ENCODE assay signal across 8 cellular contexts in the genomic region with DNA sequence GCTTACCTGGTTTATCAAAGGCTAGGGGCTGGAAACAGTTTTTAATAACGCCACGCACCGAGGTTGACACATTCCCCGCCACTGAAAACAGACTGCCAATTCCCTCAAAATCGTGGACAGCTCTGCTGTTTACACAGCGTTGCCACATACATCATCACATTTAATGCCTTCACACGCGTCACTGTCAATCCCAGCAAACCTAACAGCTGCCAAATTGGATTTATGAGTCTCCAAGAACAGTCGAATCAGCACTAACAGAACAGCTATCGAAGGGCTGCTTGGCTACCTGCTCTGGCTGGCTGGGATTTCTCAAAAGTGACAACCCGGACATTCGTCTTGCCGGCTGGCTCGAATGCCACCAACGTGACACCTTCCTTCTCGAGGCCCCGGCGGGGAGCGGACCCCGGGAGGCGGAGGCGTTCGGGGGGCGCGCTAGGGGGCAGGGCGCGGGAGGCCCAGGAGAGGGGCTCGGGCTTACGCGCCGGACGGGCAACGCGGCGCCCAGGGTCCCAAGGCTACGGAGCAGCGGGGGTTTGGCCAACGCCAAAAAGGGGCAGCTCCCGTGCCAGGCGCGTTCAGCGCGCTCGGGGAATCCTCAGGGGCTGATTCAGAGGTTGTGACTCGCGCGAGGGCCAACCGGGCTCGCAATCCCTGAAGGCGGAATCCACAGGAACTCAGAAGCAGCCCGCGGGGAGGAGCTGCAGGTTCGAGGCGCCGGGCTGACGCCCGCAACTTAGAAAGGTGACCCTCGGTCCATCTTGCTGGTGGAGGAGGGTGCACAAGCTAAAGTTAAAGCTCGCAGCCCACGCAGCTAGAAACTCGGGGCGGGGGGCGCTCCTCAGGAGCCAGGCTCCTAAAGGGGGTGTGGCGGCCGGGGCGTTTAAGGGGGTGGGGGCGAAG. TPM values are rescaled to one million over a fixed set of nuclear protein-coding genes. Genes with fewer than 3 reads are reported as not detected.
DNase-seq lines count a peak whose midpoint lies in the region; ATAC-seq and TF ChIP-seq lines count a peak whose summit lies in the region.

No MANE protein-coding gene starts in this region.

- peaks cover 8% of the 10 kb centered on the region for H3K27me3 ChIP-seq in CD4-positive, alpha-beta memory T cell (ENCODE audit: insufficient read depth, low read length)
- no peaks in the 10 kb centered on the region for H3K27me3 ChIP-seq in foreskin keratinocyte
- no peaks in the 10 kb centered on the region for H3K27me3 ChIP-seq in upper lobe of right lung

- H3K27ac ChIP-seq in CD4-positive, alpha-beta memory T cell (ENCODE audit: low read depth, low read length) = no peak overlapping the region
- H3K27ac ChIP-seq in foreskin keratinocyte (no peak overlapping the region), upper lobe of right lung (peak overlapping the region; percentile 63)

- H3K4me3 ChIP-seq in CD4-positive, alpha-beta memory T cell (ENCODE audit: low read length in 2 of 2) = no peak overlapping the region
- H3K4me3 ChIP-seq in upper lobe of right lung = peak overlapping the region; percentile 62

- H3K4me1 ChIP-seq in CD4-positive, alpha-beta memory T cell (ENCODE audit: insufficient read depth, low read length) = peaks cover 9% of the 10 kb centered on the region
- H3K4me1 ChIP-seq in foreskin keratinocyte = no peaks in the 10 kb centered on the region
- H3K4me1 ChIP-seq in upper lobe of right lung = peaks cover 7% of the 10 kb centered on the region

- CTCF ChIA-PET in CD4-positive, alpha-beta memory T cell (lab: Charles Lee; ENCODE audit: partially characterized antibody) = interaction anchor here (1.0 kb wide), 1 partner anchor 291 kb away, joined by 3 read pairs; no protein-coding TSS in a partner anchor

- TF ChIP-seq CTCF in foreskin keratinocyte (conservative IDR thresholded peaks at IDR 0.05) (no peak), nephron progenitor cell (IDR thresholded peaks at IDR 0.05) (no peak), upper lobe of right lung (IDR thresholded peaks at IDR 0.05) (no peak)

- H3K9me3 Mint-ChIP-seq in CD4-positive, alpha-beta memory T cell = peaks cover 0 to 1% (median 0%) of the 10 kb centered on the region in 8 donors
- no peaks in the 10 kb centered on the region for H3K9me3 Mint-ChIP-seq in nephron progenitor cell

- ATAC-seq in foreskin keratinocyte (peak; percentile 46), upper lobe of right lung (peak; percentile 40), GM21529 (IDR thresholded peaks at IDR 0.05; ENCODE audit: unreplicated experiment) (no peak)

- H3K27ac Mint-ChIP-seq in CD4-positive, alpha-beta memory T cell = peak overlapping the region in 2 of 7 donors; percentile 19 to 61
- peak overlapping the region; percentile 73 for H3K27ac Mint-ChIP-seq in nephron progenitor cell

- peaks cover 4 to 6% (median 6%) of the 10 kb centered on the region in 4 donors for H3K4me1 Mint-ChIP-seq in CD4-positive, alpha-beta memory T cell
- H3K4me1 Mint-ChIP-seq in nephron progenitor cell = peaks cover 62% of the 10 kb centered on the region

- intact Hi-C loops in CD4-positive, alpha-beta memory T cell (cut with micrococcal nuclease) = loop anchor here (2.0 to 10.0 kb wide), 3 partner anchors 36 to 594 kb away; partner anchors contain the start of genes PRXL2C and ZNF367
- intact Hi-C loops in upper lobe of right lung (cut with DNase I) = no loop called here

- H3K4me3 Mint-ChIP-seq in CD4-positive, alpha-beta memory T cell = peak overlapping the region; percentile 17 to 80 (median 73)
- H3K4me3 Mint-ChIP-seq in nephron progenitor cell = peak overlapping the region; percentile 88

- no peaks in the 10 kb centered on the region for H3K36me3 Mint-ChIP-seq in CD4-positive, alpha-beta memory T cell
- no peaks in the 10 kb centered on the region for H3K36me3 Mint-ChIP-seq in nephron progenitor cell (ENCODE audit: low read depth)

- DNase-seq in CD4-positive, alpha-beta memory T cell = peak in 3 of 5 donors; percentile 9 to 18 (median 15)
- peak; percentile 26 for DNase-seq in NCI-H146 (lab: John Stamatoyannopoulos, UW)
- DNase-seq in activated effector memory CD4-positive, alpha-beta T cell treated with Interleukin-2 at 50 U/mL for 16 hours = peak; percentile 0
- DNase-seq in foreskin keratinocyte = peak in 1 of 2 donors; percentile 48
- DNase-seq in nephron progenitor cell = peak; percentile 57
- DNase-seq in upper lobe of right lung = peak; percentile 69
- no peak for DNase-seq in NK-92 treated with Interleukin-12 subunit alpha and Interleukin-12 subunit beta, amount 100 ng/mL, for 24 hours (lab: John Stamatoyannopoulos, UW)

- no peaks in the 10 kb centered on the region for H3K36me3 ChIP-seq in CD4-positive, alpha-beta memory T cell (ENCODE audit: insufficient read depth, low read length)
- H3K36me3 ChIP-seq in upper lobe of right lung = no peaks in the 10 kb centered on the region

- POLR2A ChIA-PET in CD4-positive, alpha-beta memory T cell (lab: Charles Lee; ENCODE audit: partially characterized antibody) = interaction anchor here (1.8 kb wide), 2 partner anchors 52 to 168 kb away, joined by 5 to 7 read pairs; partner anchors contain the start of gene HABP4

- H3K27me3 Mint-ChIP-seq in CD4-positive, alpha-beta memory T cell = peaks cover 19 to 32% of the 10 kb centered on the region in 2 donors
- peaks cover 3% of the 10 kb centered on the region for H3K27me3 Mint-ChIP-seq in nephron progenitor cell (ENCODE audit: low read depth, poor library complexity)

- H3K9me3 ChIP-seq in CD4-positive, alpha-beta memory T cell (ENCODE audit: control insufficient read depth in 1 of 2, low read length in 2 of 2) = no peaks in the 10 kb centered on the region
- no peaks in the 10 kb centered on the region for H3K9me3 ChIP-seq in upper lobe of right lung

RNA-seq across cellular contexts. Expression of gene CDC14B, which starts 1.2 kb away (rescaled TPM):
- total RNA-seq in CD4-positive, alpha-beta memory T cell = 10 to 100 TPM; 15.8 to 17.1 TPM
- polyA plus RNA-seq in CD4-positive, alpha-beta memory T cell = 10 to 100 TPM; 10.6 to 10.7 TPM
- total RNA-seq in foreskin keratinocyte (13.2 and 14.6 TPM in 2 replicates), upper lobe of right lung (14.5 TPM)
- 3.1 and 3.8 TPM in 2 replicates for polyA plus RNA-seq in foreskin keratinocyte

RNA-seq across cellular contexts. Expression of gene PRXL2C, which starts 36.7 kb away (rescaled TPM):
- total RNA-seq in CD4-positive, alpha-beta memory T cell = 10 to 100 TPM; 11.5 to 12.4 TPM
- polyA plus RNA-seq in CD4-positive, alpha-beta memory T cell = 10 to 100 TPM; 10.7 to 13.8 TPM
- total RNA-seq in foreskin keratinocyte (11.0 and 12.8 TPM in 2 replicates), upper lobe of right lung (25.6 TPM)
- 7.9 and 8.3 TPM in 2 replicates for polyA plus RNA-seq in foreskin keratinocyte
